8 cellular contexts compared by ENCODE assay signal in genomic region chr22:23762866-23763578, GRCh38. TPM values are rescaled to one million over a fixed set of nuclear protein-coding genes. Genes with fewer than 3 reads are reported as not detected.
DNase-seq lines count a peak whose midpoint lies in the region; ATAC-seq, FAIRE-seq and TF ChIP-seq lines count a peak whose summit lies in the region.

C22orf15 (plus strand) TSS chr22:23762990; CDS start chr22:23763307, 317 bp downstream.

- TF ChIP-seq RAD21 in K562 (CRISPR knock-in tag; conservative IDR thresholded peaks at IDR 0.05 in 1 of 2, IDR thresholded peaks at IDR 0.05 in 1 of 2): no peak

- no peak for FAIRE-seq in K562 (lab: Jason Lieb, UNC)

- H3K9me1 ChIP-seq in K562 (ENCODE audit: control insufficient read depth, insufficient read depth, low read length): peaks cover 6% of the 10 kb centered on the region

- H3K36me3 Mint-ChIP-seq in CD8-positive, alpha-beta T cell: peaks cover 11% of the 10 kb centered on the region
- no peaks in the 10 kb centered on the region for H3K36me3 Mint-ChIP-seq in nephron progenitor cell (ENCODE audit: low read depth)

- H3K4me2 ChIP-seq in K562 (ENCODE audit: insufficient read depth, low read length): no peak within 1 kb of the TSS

- WGBS in K562 (ENCODE audit: insufficient coverage, low coverage, missing lambda C conversion rate): 67% methylated on average over 8 of the region's 23 CpGs

- H3K4me1 ChIP-seq in CD8-positive, alpha-beta T cell (ENCODE audit: insufficient read depth, low read length): peaks cover 46% of the 10 kb centered on the region
- peaks cover 26 to 44% of the 10 kb centered on the region in 2 experiments; a peak in 4 of 5 replicates for H3K4me1 ChIP-seq in K562 (replicated peaks in 1 of 2; ENCODE audit: control insufficient read depth in 2 of 2, insufficient read depth in 2 of 2, low read length in 2 of 2)

- no TSS peak for BruUV-seq in K562 (replicated peaks; lab: Mats Ljungman, UMichigan)

- H2AFZ ChIP-seq in K562 (ENCODE audit: low read depth, low read length): no peak within 1 kb of the TSS

- peak within 1 kb of the TSS; percentile 87 for H3K27ac Mint-ChIP-seq in CD8-positive, alpha-beta T cell
- peak within 1 kb of the TSS; percentile 39 for H3K27ac Mint-ChIP-seq in nephron progenitor cell

- intact Hi-C loops in CD8-positive, alpha-beta T cell (cut with DNase I, micrococcal nuclease): loop anchor here in 1 of 2 experiments (2.0 kb wide), 1 partner anchor 46 kb away; no protein-coding TSS in a partner anchor
- intact Hi-C loops in K562 (cut with micrococcal nuclease): loop anchor here (10.0 kb wide), 1 partner anchor 138 kb away; no protein-coding TSS in a partner anchor

- peak; percentile 40 for ATAC-seq in CD8-positive, alpha-beta T cell
- ATAC-seq in K562 (peak; percentile 10), HG02973 (IDR thresholded peaks at IDR 0.05; ENCODE audit: unreplicated experiment) (no peak)

- H3K27ac ChIP-seq in CD8-positive, alpha-beta T cell (ENCODE audit: low read depth, low read length): peak within 1 kb of the TSS; percentile 60
- H3K27ac ChIP-seq in K562 (ENCODE audit: extremely low read depth, low read depth, low read length): no peak within 1 kb of the TSS

- TF ChIP-seq EP300 in K562 (IDR thresholded peaks at IDR 0.05; ENCODE audit: low read length): no peak

- peak; percentile 33 for TF ChIP-seq POLR2A in K562 (conservative IDR thresholded peaks at IDR 0.05)

- H3K9ac ChIP-seq in K562 (ENCODE audit: insufficient read depth in 1 of 2, low read depth in 2 of 2, low read length in 2 of 2): peak within 1 kb of the TSS in 1 of 2 experiments; percentile 87; a peak in 2 of 4 replicates

- DNase-seq in CD8-positive, alpha-beta T cell: peak in 4 of 7 experiments; percentile 25 to 60 (median 39)
- peak; percentile 28 for DNase-seq in KBM-7
- DNase-seq in K562 (ENCODE audit: extremely low read depth in 1 of 4, low spot score in 3 of 4): peak in 2 of 4 experiments; percentile 30 to 47
- peak; percentile 54 for DNase-seq in nephron progenitor cell
- DNase-seq in foreskin melanocyte: no peak
- no peak for DNase-seq in COR-L47 (lab: John Stamatoyannopoulos, UW)
- no peak for DNase-seq in NCI-H446 (lab: John Stamatoyannopoulos, UW)

- peaks cover 40% of the 10 kb centered on the region for H3K4me1 Mint-ChIP-seq in CD8-positive, alpha-beta T cell (ENCODE audit: low read depth)
- peaks cover 46% of the 10 kb centered on the region for H3K4me1 Mint-ChIP-seq in nephron progenitor cell

- H4K20me1 ChIP-seq in K562 (replicated peaks; ENCODE audit: control insufficient read depth, insufficient read depth, low read length): peaks cover 23% of the 10 kb centered on the region

- POLR2A ChIA-PET in CD8-positive, alpha-beta T cell (lab: Charles Lee): interaction anchor here (0.8 to 1.7 kb wide), 5 partner anchors 11 to 151 kb away, joined by 3 to 8 read pairs (median 4); partner anchors contain the start of gene ZNF70
- POLR2A ChIA-PET in K562 (lab: Yijun Ruan, JAX): interaction anchor here (0.6 to 1.6 kb wide), 4 partner anchors 10 to 83 kb away, joined by 3 to 6 read pairs (median 3); no protein-coding TSS in a partner anchor

- no peaks in the 10 kb centered on the region for H3K9me3 Mint-ChIP-seq in CD8-positive, alpha-beta T cell
- H3K9me3 Mint-ChIP-seq in nephron progenitor cell: no peaks in the 10 kb centered on the region

- peaks cover 32% of the 10 kb centered on the region for H3K79me2 ChIP-seq in K562 (ENCODE audit: control insufficient read depth, insufficient read depth, low read length)

- no peak for TF ChIP-seq CTCF in CD8-positive, alpha-beta T cell (IDR thresholded peaks at IDR 0.05)
- no peak for TF ChIP-seq CTCF in K562 (IDR thresholded peaks at IDR 0.05 in 2 of 3, conservative IDR thresholded peaks at IDR 0.05 in 1 of 3; ENCODE audit: insufficient read depth in 2 of 3, low read depth in 1 of 3, low read length in 3 of 3)
- no peak for TF ChIP-seq CTCF in nephron progenitor cell (IDR thresholded peaks at IDR 0.05)

- in situ Hi-C loops in KBM-7 (cut with MboI; ENCODE audit: low pct_unique_long_range_greater_than_20kb, low sequenced_read_pairs): no loop called here
- in situ Hi-C loops in K562 (cut with MboI): no loop called here

- peak within 1 kb of the TSS; percentile 79 for H3K4me3 Mint-ChIP-seq in CD8-positive, alpha-beta T cell
- peak within 1 kb of the TSS; percentile 68 for H3K4me3 Mint-ChIP-seq in nephron progenitor cell

- H3K4me3 ChIP-seq in CD8-positive, alpha-beta T cell (ENCODE audit: low read depth, low read length): peak within 1 kb of the TSS; percentile 67
- no peak within 1 kb of the TSS for H3K4me3 ChIP-seq in K562

- no peaks in the 10 kb centered on the region for H3K27me3 Mint-ChIP-seq in CD8-positive, alpha-beta T cell (ENCODE audit: low read depth)
- peaks cover 4% of the 10 kb centered on the region for H3K27me3 Mint-ChIP-seq in nephron progenitor cell (ENCODE audit: low read depth, poor library complexity)

- CTCF ChIA-PET in CD8-positive, alpha-beta T cell (lab: Charles Lee): no interaction called here
- CTCF ChIA-PET in K562 (lab: Yijun Ruan, JAX; ENCODE audit: low intra/inter-chr PET ratio): no interaction called here

- no peaks in the 10 kb centered on the region for H3K9me3 ChIP-seq in CD8-positive, alpha-beta T cell (ENCODE audit: low read length)
- no peaks in the 10 kb centered on the region for H3K9me3 ChIP-seq in K562 (replicated peaks; ENCODE audit: control insufficient read depth, insufficient read depth, low read depth, low read length)

- H3K27me3 ChIP-seq in CD8-positive, alpha-beta T cell (ENCODE audit: insufficient read depth, low read length): no peaks in the 10 kb centered on the region
- H3K27me3 ChIP-seq in K562 (ENCODE audit: control insufficient read depth in 2 of 2, insufficient read depth in 2 of 2, low read length in 2 of 2): no peaks in the 10 kb centered on the region

- no peaks in the 10 kb centered on the region for H3K36me3 ChIP-seq in CD8-positive, alpha-beta T cell (ENCODE audit: insufficient read depth, low read length)
- peaks cover 24% of the 10 kb centered on the region for H3K36me3 ChIP-seq in K562 (ENCODE audit: control insufficient read depth, insufficient read depth, low read length)

TF ChIP-seq in K562, 482 proteins besides CTCF, POLR2A, EP300 and RAD21 (continues in another document):
- TF ChIP-seq TEAD1 (CRISPR knock-in tag; IDR thresholded peaks at IDR 0.05) (no peak), RFX1 (IDR thresholded peaks at IDR 0.05) (peak; percentile 60), ZBTB33 (CRISPR knock-in tag; IDR thresholded peaks at IDR 0.05) (peak; percentile 55; the same call in 1 of the 2 replicates), ZBTB7A (IDR thresholded peaks at IDR 0.05; ENCODE audit: borderline replicate concordance, control insufficient read depth, low read depth, low read length) (0 out of 2 replicates have a peak, but pooled peaks have one; percentile 14), POLR2G (IDR thresholded peaks at IDR 0.05; ENCODE audit: low read depth, low read length) (peak; percentile 54), THRB (CRISPR knock-in tag; conservative IDR thresholded peaks at IDR 0.05) (no peak), POLR2B (IDR thresholded peaks at IDR 0.05; ENCODE audit: low read depth, partially characterized antibody) (peak; percentile 27), MEIS2 (IDR thresholded peaks at IDR 0.05; ENCODE audit: partially characterized antibody) (no peak), RBFOX2 (IDR thresholded peaks at IDR 0.05; ENCODE audit: low read depth, low read length) (peak; percentile 22), HCFC1 (IDR thresholded peaks at IDR 0.05; ENCODE audit: low read depth, low read length) (no peak)

RNA-seq across cellular contexts. Expression of gene C22orf15, which starts in this region (rescaled TPM):
- total RNA-seq in CD8-positive, alpha-beta T cell: under 1 TPM; 0.50 to 0.62 TPM
- total RNA-seq in K562 (2011; cell fraction: chromatin; rRNA removed; ENCODE audit: low replicate concordance): not detected in 2 replicates
- total RNA-seq in K562 (2011; cell fraction: nucleolus; rRNA removed): not detected in 2 replicates
- not detected in 2 replicates for total RNA-seq in K562 (2011; cell fraction: nucleoplasm; rRNA removed)
- not detected in 2 replicates for total RNA-seq in K562 (2014; rRNA removed)
- not detected in 2 replicates for total RNA-seq in K562 (2014; rRNA removed; fragmentation: Illumina TruSeq; extraction: Trizol)
- not detected in 2 replicates for total RNA-seq in K562 (2015; rRNA removed; fragmentation: Illumina TruSeq; extraction: Trizol)
- total RNA-seq in K562 (2021): not detected in 2 replicates
- polyA plus RNA-seq in K562 (2011; rRNA removed): not detected in 2 replicates
- polyA plus RNA-seq in K562 (2011; cell fraction: cytosol; rRNA removed): not detected in 2 replicates
- polyA plus RNA-seq in K562 (2011; cell fraction: nucleus; rRNA removed): not detected in 2 replicates
- polyA plus RNA-seq in K562 (2012): 0.21 and 0.57 TPM in 2 replicates
- not detected in 2 replicates for polyA plus RNA-seq in K562 (2014; fragmentation: Illumina TruSeq; extraction: Trizol)
- not detected for polyA plus RNA-seq in K562 (2014; fragmentation: Nextera tagmentation; extraction: Ambion mirVana)
- polyA plus RNA-seq in K562 (2014; rRNA removed): 0.07 TPM in 1 of 2 replicates, not detected in the other
- not detected in 2 replicates for polyA minus RNA-seq in K562 (2011; rRNA and poly(A)+ RNA removed)
- not detected in 2 replicates for polyA minus RNA-seq in K562 (2011; cell fraction: cytosol; rRNA and poly(A)+ RNA removed)
- not detected in 2 replicates for polyA minus RNA-seq in K562 (2011; cell fraction: nucleus; rRNA and poly(A)+ RNA removed)

Comparison
In these comparisons a context has a peak if more than half of its experiments do, and no peak if none do; other contexts are left out.
1. Peak in DNase-seq, ATAC-seq, H3K4me3 ChIP-seq and H3K27ac ChIP-seq in CD8-positive, alpha-beta T cell; RNA of the gene not detected or under 1 TPM.
2. Peak in ATAC-seq in K562; RNA of the gene not detected or under 1 TPM.
3. DNase-seq: peak in KBM-7 (single experiment) and nephron progenitor cell (single experiment); none in foreskin melanocyte (single experiment), COR-L47 (single experiment) and NCI-H446 (0 of 2).